11 cellular contexts compared by ENCODE assay signal in genomic region chr1:16162163-16162822, GRCh38. TPM values are rescaled to one million over a fixed set of nuclear protein-coding genes. Genes with fewer than 3 reads are reported as not detected.
A peak's percentile ranks its signal among the peaks of the same experiment; 100 is the strongest.
DNase-seq lines count a peak whose midpoint lies in the region; FAIRE-seq and TF ChIP-seq lines count a peak whose summit lies in the region.
"Had no signal": no experiment of that assay in that cellular context is flagged by ENCODE, and none has a peak within 500 bp of the region (broad histone marks: within the 10 kb centered on the region; RNA-seq: fewer than 3 reads in every experiment).

No MANE protein-coding gene starts in this region.

- no peaks in the 10 kb centered on the region for H3K27me3 ChIP-seq in A673 (replicated peaks; ENCODE audit: insufficient read depth, low read depth, low read length, poor library complexity)
- H3K27me3 ChIP-seq: ovary had no signal

- H3K4me3 Mint-ChIP-seq in nephron progenitor cell = peak overlapping the region; percentile 74

- no peaks in the 10 kb centered on the region for H3K36me3 ChIP-seq in A673 (ENCODE audit: insufficient read depth, low read length, poor library complexity, severe bottlenecking)
- H3K36me3 ChIP-seq: ovary had no signal

- BruUV-seq in A673 (replicated peaks; lab: Mats Ljungman, UMichigan) = no TSS peak

- CTCF ChIA-PET in A673 (lab: Charles Lee) = no interaction called here

- TF ChIP-seq CTCF in A673 (conservative IDR thresholded peaks at IDR 0.05; ENCODE audit: low read depth, low read length) (no peak), nephron progenitor cell (IDR thresholded peaks at IDR 0.05) (no peak)

- H3K4me1 Mint-ChIP-seq in nephron progenitor cell = peaks cover 67% of the 10 kb centered on the region

- H3K4me1 ChIP-seq in A673 (ENCODE audit: insufficient read depth, low read length, poor library complexity, severe bottlenecking) = peaks cover 21% of the 10 kb centered on the region

- no peak for FAIRE-seq in GM19239 (lab: Jason Lieb, UNC)
- FAIRE-seq: A204.1 had no signal

- H3K27ac ChIP-seq in A673 (ENCODE audit: low read depth, low read length, poor library complexity, severe bottlenecking) = peak overlapping the region; percentile 42
- H3K27ac ChIP-seq: ovary had no signal

- H3K4me3 ChIP-seq in A673 (ENCODE audit: low read depth, low read length, poor library complexity, severe bottlenecking) = no peak overlapping the region
- H3K4me3 ChIP-seq: ovary had no signal

- POLR2A ChIA-PET in A673 (lab: Charles Lee; ENCODE audit: low non-redundant PET) = no interaction called here

- no peak overlapping the region for H3K27ac Mint-ChIP-seq in nephron progenitor cell

- intact Hi-C loops in A673 (cut with micrococcal nuclease; ENCODE audit: unreplicated experiment) = no loop called here

- no peaks in the 10 kb centered on the region for H3K9me3 Mint-ChIP-seq in nephron progenitor cell

- H3K9me3 ChIP-seq in A673 (ENCODE audit: low read depth, low read length, poor library complexity, severe bottlenecking) = no peaks in the 10 kb centered on the region
- H3K9me3 ChIP-seq: ovary had no signal

- in situ Hi-C loops in ACHN (cut with HindIII; ENCODE audit: low pct_ligation_motif_present, low pct_unique_long_range_greater_than_20kb, low sequenced_read_pairs) = no loop called here

- no peaks in the 10 kb centered on the region for H3K36me3 Mint-ChIP-seq in nephron progenitor cell (ENCODE audit: low read depth)

- DNase-seq in A673 (ENCODE audit: low spot score) = peak; percentile 73
- peak; percentile 61 for DNase-seq in T-helper 22 cell (ENCODE audit: low read depth)
- DNase-seq in activated naive CD4-positive, alpha-beta T cell treated with anti-CD3 and anti-CD28 coated beads, Interleukin-2, amount 50 U/mL, for 16 hours = peak; percentile 51
- DNase-seq in nephron progenitor cell = peak; percentile 78
- DNase-seq in ACHN = no peak
- DNase-seq in GM19239 (ENCODE audit: insufficient read length, low spot score) = no peak
- DNase-seq in EL = no peak
- no peak for DNase-seq in mucosa of gallbladder (ENCODE audit: low spot score)

- peaks cover 21% of the 10 kb centered on the region for H3K27me3 Mint-ChIP-seq in nephron progenitor cell (ENCODE audit: low read depth, poor library complexity)

RNA-seq across cellular contexts. Expression of gene EPHA2, which starts 6.4 kb away (rescaled TPM):
- total RNA-seq in A673 (2021) (70.5 and 91.6 TPM in 2 replicates), mucosa of gallbladder (37.2 TPM)
- total RNA-seq: T-helper 1 cell treated with Interleukin-12 subunit alpha and Interleukin-12 subunit beta and Interleukin-4 antibody, amounts not matched to agents 30 ng/mL and 1 ng/mL, for 36 hours had no signal

RNA-seq across cellular contexts. Expression of gene ARHGEF19, which starts 50.2 kb away (rescaled TPM):
- total RNA-seq in A673 (2021) (5.2 and 5.8 TPM in 2 replicates), mucosa of gallbladder (6.4 TPM)

Comparison
In these comparisons a context has a peak if more than half of its experiments do, and no peak if none do; other contexts are left out.
1. DNase-seq: peak in A673 (single experiment), T-helper 22 cell (single experiment), activated naive CD4-positive, alpha-beta T cell treated with anti-CD3 and anti-CD28 coated beads, Interleukin-2, amount 50 U/mL, for 16 hours (single experiment) and nephron progenitor cell (single experiment); none in ACHN (single experiment), GM19239 (single experiment), EL (single experiment) and mucosa of gallbladder (single experiment).